8 cellular contexts compared by ENCODE assay signal in the genomic region with DNA sequence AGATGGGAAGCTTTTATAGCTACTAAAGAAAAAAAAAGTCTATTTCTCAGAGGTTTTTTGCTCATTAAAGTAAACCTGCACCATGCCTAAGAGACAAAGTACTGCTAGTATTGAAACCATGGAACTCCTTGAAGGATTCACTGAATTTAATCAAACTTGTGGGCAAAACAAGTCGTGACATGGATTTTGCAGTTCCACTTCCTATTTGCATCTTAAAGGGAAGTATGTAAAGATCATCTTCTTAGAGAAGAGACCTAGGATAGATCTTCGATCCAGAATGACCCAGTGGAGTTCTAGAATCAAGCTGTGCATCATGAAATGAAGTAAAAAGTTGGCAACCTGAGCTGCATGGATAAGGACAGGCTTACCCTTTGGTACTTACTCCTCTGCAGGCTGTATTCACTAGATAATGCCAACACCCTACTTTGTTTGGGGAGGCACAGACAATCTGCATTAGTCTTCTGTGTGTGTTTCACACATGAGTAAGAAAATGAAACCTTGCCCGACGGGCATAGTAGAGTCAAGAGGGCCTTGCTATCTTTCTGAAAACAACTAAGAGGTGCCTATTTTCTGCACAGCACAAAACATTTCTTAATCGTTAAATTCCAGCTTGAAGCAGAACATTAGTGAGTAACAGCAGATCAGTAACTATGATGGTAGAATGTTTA. TPM values are rescaled to one million over a fixed set of nuclear protein-coding genes. Genes with fewer than 3 reads are reported as not detected.
A peak's percentile ranks its signal among the peaks of the same experiment; 100 is the strongest.
DNase-seq lines count a peak whose midpoint lies in the region; ATAC-seq and TF ChIP-seq lines count a peak whose summit lies in the region.

No MANE protein-coding gene starts in this region.

- H3K27me3 Mint-ChIP-seq in activated T-cell treated with anti-CD3 and anti-CD28 coated beads, Interleukin-2, amount 50 U/mL, for 72 hours (ENCODE audit: low read depth), result no peaks in the 10 kb centered on the region

- no peaks in the 10 kb centered on the region for H3K27me3 ChIP-seq in SU-DHL-6 (ENCODE audit: low read length)
- no peaks in the 10 kb centered on the region for H3K27me3 ChIP-seq in thoracic aorta (replicated peaks; ENCODE audit: insufficient read depth)

- H3K27ac Mint-ChIP-seq in activated T-cell treated with anti-CD3 and anti-CD28 coated beads, Interleukin-2, amount 50 U/mL, for 72 hours, result peak overlapping the region; percentile 89

- DNase-seq in activated T-cell treated with anti-CD3 and anti-CD28 coated beads, Interleukin-2, amount 50 U/mL, for 72 hours, result peak in 1 of 2 donors; percentile 46
- DNase-seq in activated T-cell treated with anti-CD3 and anti-CD28 coated beads, Interleukin-2, amount 50 U/mL, for 48 hours, result no peak
- DNase-seq in foreskin fibroblast (peak in 1 of 2 donors; percentile 46), thoracic aorta (ENCODE audit: low spot score) (no peak), putamen (ENCODE audit: low spot score) (no peak), posterior vena cava (ENCODE audit: low spot score) (no peak)

- ATAC-seq in activated T-cell treated with anti-CD3 and anti-CD28 coated beads, Interleukin-2, amount 50 U/mL, for 72 hours (replicated peaks in 1 of 2), result peak; percentile 39 to 43
- no peak for ATAC-seq in thoracic aorta (ENCODE audit: insufficient number of reproducible peaks, low FRiP score, low read depth)
- no peak for ATAC-seq in GM18861 (IDR thresholded peaks at IDR 0.05; ENCODE audit: unreplicated experiment)

- H3K36me3 Mint-ChIP-seq in activated T-cell treated with anti-CD3 and anti-CD28 coated beads, Interleukin-2, amount 50 U/mL, for 72 hours (ENCODE audit: insufficient read depth in 2 of 2), result peaks cover 5 to 8% of the 10 kb centered on the region in 2 donors

- no peaks in the 10 kb centered on the region for H4K20me1 ChIP-seq in SU-DHL-6 (ENCODE audit: low read depth, low read length)

- H3K79me2 ChIP-seq in SU-DHL-6 (ENCODE audit: insufficient read depth, low read length), result no peaks in the 10 kb centered on the region

- H3K4me3 ChIP-seq in SU-DHL-6 (ENCODE audit: insufficient read depth, low read length, poor library complexity, severe bottlenecking) (peak overlapping the region; percentile 65), foreskin fibroblast (ENCODE audit: low read depth in 1 of 2, low read length in 2 of 2) (peak overlapping the region; percentile 57 to 87), thoracic aorta (peak overlapping the region; percentile 59)

- peaks cover 0 to 1% of the 10 kb centered on the region in 2 donors for H3K9me3 Mint-ChIP-seq in activated T-cell treated with anti-CD3 and anti-CD28 coated beads, Interleukin-2, amount 50 U/mL, for 72 hours

- intact Hi-C loops in posterior vena cava (cut with DNase I), result no loop called here

- peak overlapping the region; percentile 90 to 94 for H3K4me3 Mint-ChIP-seq in activated T-cell treated with anti-CD3 and anti-CD28 coated beads, Interleukin-2, amount 50 U/mL, for 72 hours

- H3K9me3 ChIP-seq in SU-DHL-6 (ENCODE audit: insufficient read depth, low read length) (no peaks in the 10 kb centered on the region), thoracic aorta (no peaks in the 10 kb centered on the region)

- H3K36me3 ChIP-seq in SU-DHL-6 (ENCODE audit: low read length) (no peaks in the 10 kb centered on the region), thoracic aorta (no peaks in the 10 kb centered on the region)

- H3K9me2 ChIP-seq in SU-DHL-6 (replicated peaks; ENCODE audit: insufficient read depth, low read length), result no peaks in the 10 kb centered on the region

- peak overlapping the region; percentile 60 for H3K9ac ChIP-seq in SU-DHL-6 (ENCODE audit: low read length)

- H3K4me1 Mint-ChIP-seq in activated T-cell treated with anti-CD3 and anti-CD28 coated beads, Interleukin-2, amount 50 U/mL, for 72 hours (ENCODE audit: low read depth), result peaks cover 31% of the 10 kb centered on the region

- no peak overlapping the region for H2AFZ ChIP-seq in SU-DHL-6 (ENCODE audit: low read depth, low read length, severe bottlenecking)

- peaks cover 0 to 21% of the 10 kb centered on the region in 2 donors for H3K4me1 ChIP-seq in thoracic aorta (ENCODE audit: control insufficient read depth in 1 of 2, low read depth in 2 of 2)

- TF ChIP-seq CTCF in SU-DHL-6 (IDR thresholded peaks at IDR 0.05; ENCODE audit: insufficient read depth, low read length, poor library complexity, severe bottlenecking) (no peak), foreskin fibroblast (IDR thresholded peaks at IDR 0.05; ENCODE audit: low read depth, low read length) (no peak), thoracic aorta (IDR thresholded peaks at IDR 0.05) (no peak)

- H3K4me2 ChIP-seq in SU-DHL-6 (ENCODE audit: low read depth, low read length, poor library complexity, severe bottlenecking), result peak overlapping the region; percentile 84

- H3K27ac ChIP-seq in SU-DHL-6 (ENCODE audit: low read depth, low read length), result no peak overlapping the region
- H3K27ac ChIP-seq in thoracic aorta, result no peak overlapping the region

- no peaks in the 10 kb centered on the region for H3F3A ChIP-seq in SU-DHL-6 (ENCODE audit: insufficient read depth)

RNA-seq across cellular contexts. Expression of a gene that starts 1.9 kb away (rescaled TPM):
- 100 to 1,000 TPM; 233 to 250 TPM for total RNA-seq in activated T-cell treated with anti-CD3 and anti-CD28 coated beads, Interleukin-2, amount 50 U/mL, for 72 hours
- 1 to 10 TPM; 8.7 to 9.3 TPM for total RNA-seq in thoracic aorta
- total RNA-seq in posterior vena cava, result 10 to 100 TPM; 14.5 to 29.5 TPM

Comparison
In these comparisons a context has a peak if more than half of its experiments do, and no peak if none do; other contexts are left out.
1. ATAC-seq: peak in activated T-cell treated with anti-CD3 and anti-CD28 coated beads, Interleukin-2, amount 50 U/mL, for 72 hours (2 of 2); none in thoracic aorta (single experiment) and GM18861 (single experiment).
2. RNA of a gene that starts 1.9 kb away (total RNA-seq): 233 to 250 TPM in activated T-cell treated with anti-CD3 and anti-CD28 coated beads, Interleukin-2, amount 50 U/mL, for 72 hours; 14.5 to 29.5 TPM in posterior vena cava and 8.7 to 9.3 TPM in thoracic aorta; every median in the first group is over 4 times any median in the second.
3. Peak in every context shown above with its lines, with median percentiles within 50 percentile points of each other: H3K4me3 ChIP-seq.